26 cellular contexts compared by ENCODE assay signal in genomic region chr16:8808613-8809353, GRCh38.
"Had no signal": no experiment of that assay in that cellular context is flagged by ENCODE, and none has a peak within 500 bp of the region (broad histone marks: within the 10 kb centered on the region; RNA-seq: fewer than 3 reads in every experiment).

No MANE protein-coding gene starts in this region.

- H3K27me3 Mint-ChIP-seq: activated CD4-positive, alpha-beta memory T cell treated with anti-CD3 and anti-CD28 coated beads, Interleukin-2, amount 10 ng/mL, durations not matched to agents 7 days and 5 days; activated CD4-positive, alpha-beta T cell treated with anti-CD3 and anti-CD28 coated beads, Interleukin-2, amount 10 ng/mL, durations not matched to agents 24 days and 14 days; activated naive CD8-positive, alpha-beta T cell treated with anti-CD3 and anti-CD28 coated beads, Interleukin-2, amount 50 U/mL, for 24 hours; effector memory CD8-positive, alpha-beta T cell had no signal

- H3K4me2 ChIP-seq: hepatocyte had no signal

- H3K4me1 ChIP-seq: colonic mucosa, esophagus muscularis mucosa, left lung, psoas muscle, right atrium auricular region, transverse colon, vagina had no signal

- H3K4me1 Mint-ChIP-seq: immature natural killer cell; natural killer cell; stimulated activated effector memory CD8-positive, alpha-beta T cell treated with anti-CD3 and anti-CD28 coated beads, Interleukin-12 subunit alpha, Interleukin-12 subunit beta, amount 100 ng/mL, for 72 hours had no signal

- H3K27ac ChIP-seq: colonic mucosa, dorsolateral prefrontal cortex, esophagus muscularis mucosa, hepatocyte, left lung, neutrophil, ovary, psoas muscle, right atrium auricular region, stomach, transverse colon, vagina had no signal

- H3K36me3 ChIP-seq: ovary had no signal

- H3K4me3 Mint-ChIP-seq: activated CD4-positive, alpha-beta memory T cell treated with anti-CD3 and anti-CD28 coated beads, Interleukin-2, amount 10 ng/mL, durations not matched to agents 7 days and 5 days; activated CD4-positive, alpha-beta T cell treated with anti-CD3 and anti-CD28 coated beads, Interleukin-2, amount 10 ng/mL, durations not matched to agents 24 days and 14 days; activated naive CD8-positive, alpha-beta T cell treated with anti-CD3 and anti-CD28 coated beads, Interleukin-2, amount 50 U/mL, for 24 hours; activated T-helper 1 cell treated with anti-CD3 and anti-CD28 coated beads, Interleukin-12 subunit alpha, Interleukin-12 subunit beta, Interleukin-2, Interleukin-4 antibody, amounts not matched to agents 30 ng/mL and 10 ng/mL and 1 ng/mL, durations not matched to agents 14 hours and 24 hours and 36 hours; effector memory CD8-positive, alpha-beta T cell; immature natural killer cell; natural killer cell; stimulated activated effector memory CD8-positive, alpha-beta T cell treated with anti-CD3 and anti-CD28 coated beads, Interleukin-12 subunit alpha, Interleukin-12 subunit beta, amount 100 ng/mL, for 72 hours had no signal

- ATAC-seq: activated CD4-positive, CD25-positive, alpha-beta regulatory T cell treated with anti-CD3 and anti-CD28 coated beads, Interleukin-2, amount 50 U/mL, for 24 hours; effector memory CD8-positive, alpha-beta T cell; left lung; natural killer cell; psoas muscle; stimulated activated effector memory CD8-positive, alpha-beta T cell treated with anti-CD3 and anti-CD28 coated beads, Interleukin-12 subunit alpha, Interleukin-12 subunit beta, amount 100 ng/mL, for 72 hours had no signal

- H3K27ac Mint-ChIP-seq: activated CD4-positive, alpha-beta memory T cell treated with anti-CD3 and anti-CD28 coated beads, Interleukin-2, amount 10 ng/mL, durations not matched to agents 7 days and 5 days; activated CD4-positive, alpha-beta T cell treated with anti-CD3 and anti-CD28 coated beads, Interleukin-2, amount 10 ng/mL, durations not matched to agents 24 days and 14 days; activated naive CD8-positive, alpha-beta T cell treated with anti-CD3 and anti-CD28 coated beads, Interleukin-2, amount 50 U/mL, for 24 hours; activated T-helper 1 cell treated with anti-CD3 and anti-CD28 coated beads, Interleukin-12 subunit alpha, Interleukin-12 subunit beta, Interleukin-2, Interleukin-4 antibody, amounts not matched to agents 30 ng/mL and 10 ng/mL and 1 ng/mL, durations not matched to agents 14 hours and 24 hours and 36 hours; effector memory CD8-positive, alpha-beta T cell; immature natural killer cell; natural killer cell; stimulated activated effector memory CD8-positive, alpha-beta T cell treated with anti-CD3 and anti-CD28 coated beads, Interleukin-12 subunit alpha, Interleukin-12 subunit beta, amount 100 ng/mL, for 72 hours had no signal

- H3K27me3 ChIP-seq: colonic mucosa, dorsolateral prefrontal cortex, esophagus muscularis mucosa, hepatocyte, left lung, neutrophil, ovary, right atrium auricular region, stomach, transverse colon, vagina had no signal

- H3K9me3 Mint-ChIP-seq: activated CD4-positive, alpha-beta memory T cell treated with anti-CD3 and anti-CD28 coated beads, Interleukin-2, amount 10 ng/mL, durations not matched to agents 7 days and 5 days; activated CD4-positive, alpha-beta T cell treated with anti-CD3 and anti-CD28 coated beads, Interleukin-2, amount 10 ng/mL, durations not matched to agents 24 days and 14 days; activated naive CD8-positive, alpha-beta T cell treated with anti-CD3 and anti-CD28 coated beads, Interleukin-2, amount 50 U/mL, for 24 hours; activated T-helper 1 cell treated with anti-CD3 and anti-CD28 coated beads, Interleukin-12 subunit alpha, Interleukin-12 subunit beta, Interleukin-2, Interleukin-4 antibody, amounts not matched to agents 30 ng/mL and 10 ng/mL and 1 ng/mL, durations not matched to agents 14 hours and 24 hours and 36 hours; effector memory CD8-positive, alpha-beta T cell; immature natural killer cell; natural killer cell; stimulated activated effector memory CD8-positive, alpha-beta T cell treated with anti-CD3 and anti-CD28 coated beads, Interleukin-12 subunit alpha, Interleukin-12 subunit beta, amount 100 ng/mL, for 72 hours had no signal

- DNase-seq: activated CD4-positive, alpha-beta memory T cell treated with anti-CD3 and anti-CD28 coated beads, Interleukin-2, amount 10 ng/mL, durations not matched to agents 7 days and 5 days; activated CD4-positive, alpha-beta T cell treated with anti-CD3 and anti-CD28 coated beads, Interleukin-2, amount 10 ng/mL, durations not matched to agents 24 days and 14 days; activated gamma-delta T cell; activated naive CD4-positive, alpha-beta T cell treated with anti-CD3 and anti-CD28 coated beads, Interleukin-2, amount 50 U/mL, for 16 hours; activated naive CD8-positive, alpha-beta T cell treated with anti-CD3 and anti-CD28 coated beads, Interleukin-2, amount 50 U/mL, for 24 hours; colonic mucosa; effector memory CD8-positive, alpha-beta T cell; glutamatergic neuron; immature natural killer cell; left lung; natural killer cell; ovary; stimulated activated CD4-positive, alpha-beta T cell treated with anti-CD3 and anti-CD28 coated beads, Interleukin-2, amount 100 ng/mL, for 24 hours; stomach; transverse colon had no signal

- H3K4me3 ChIP-seq: colonic mucosa, dorsolateral prefrontal cortex, esophagus muscularis mucosa, hepatocyte, left lung, ovary, psoas muscle, right atrium auricular region, stomach, transverse colon, vagina had no signal

- FAIRE-seq: frontal cortex had no signal

- H3K9me3 ChIP-seq: colonic mucosa, esophagus muscularis mucosa, left lung, neutrophil, ovary, psoas muscle, right atrium auricular region, stomach, transverse colon, vagina had no signal

- H2AFZ ChIP-seq: hepatocyte had no signal
